ENCODE assay signal across 10 cellular contexts in the genomic region with DNA sequence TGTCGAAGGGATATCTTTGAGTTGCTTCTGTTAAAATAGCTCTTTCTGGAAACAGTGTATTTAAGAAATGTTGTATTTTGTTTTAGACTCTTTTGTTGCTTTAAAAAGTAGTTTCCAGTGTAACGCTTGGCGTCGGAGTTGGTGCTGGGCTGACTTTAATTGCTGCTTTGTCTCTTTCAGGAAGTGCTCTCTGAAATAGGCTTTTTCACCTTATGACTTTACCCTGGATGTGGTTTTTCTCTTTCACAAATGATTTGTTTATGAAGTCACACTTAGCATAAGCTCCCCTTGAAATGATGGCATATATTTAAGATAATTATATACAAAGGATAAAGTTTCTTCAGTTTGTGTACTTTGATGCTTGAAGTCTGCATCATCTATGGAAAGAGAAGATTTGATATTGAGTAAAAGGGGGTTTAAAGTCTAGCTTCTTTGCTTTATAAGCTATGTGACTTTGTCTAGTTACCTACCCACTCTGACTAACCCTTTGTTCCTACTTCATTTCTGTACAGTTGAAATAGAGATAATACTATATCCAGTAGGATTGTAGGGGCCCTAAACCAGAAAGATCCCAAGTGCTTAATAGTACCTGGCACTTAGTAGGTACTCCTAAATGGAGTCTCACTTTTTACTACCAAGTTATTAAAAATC. TPM values are rescaled to one million over a fixed set of nuclear protein-coding genes. Genes with fewer than 3 reads are reported as not detected.
DNase-seq lines count a peak whose midpoint lies in the region; ATAC-seq and TF ChIP-seq lines count a peak whose summit lies in the region.
"Had no signal": no experiment of that assay in that cellular context is flagged by ENCODE, and none has a peak within 500 bp of the region (broad histone marks: within the 10 kb centered on the region; RNA-seq: fewer than 3 reads in every experiment).

A gene with protein sequence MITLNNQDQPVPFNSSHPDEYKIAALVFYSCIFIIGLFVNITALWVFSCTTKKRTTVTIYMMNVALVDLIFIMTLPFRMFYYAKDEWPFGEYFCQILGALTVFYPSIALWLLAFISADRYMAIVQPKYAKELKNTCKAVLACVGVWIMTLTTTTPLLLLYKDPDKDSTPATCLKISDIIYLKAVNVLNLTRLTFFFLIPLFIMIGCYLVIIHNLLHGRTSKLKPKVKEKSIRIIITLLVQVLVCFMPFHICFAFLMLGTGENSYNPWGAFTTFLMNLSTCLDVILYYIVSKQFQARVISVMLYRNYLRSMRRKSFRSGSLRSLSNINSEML (minus strand): TSS at position 170 of the 651 bp plus-strand sequence. CDS start 2,507 bp downstream, outside the sequence.

- no peak within 1 kb of the TSS for H4K8ac ChIP-seq in IMR-90 (ENCODE audit: low read depth in 2 of 2, low read length in 2 of 2)

- TF ChIP-seq CTCF in GM13976 (IDR thresholded peaks at IDR 0.05; ENCODE audit: borderline replicate concordance, control extremely low read depth, extremely low read depth, insufficient read depth, missing control alignments) (no peak), IMR-90 (conservative IDR thresholded peaks at IDR 0.05; ENCODE audit: low read depth, low read length) (no peak), osteoblast (IDR thresholded peaks at IDR 0.05; ENCODE audit: extremely low read depth, low read depth, low read length) (no peak)

- H3K4me3 ChIP-seq in IMR-90 (ENCODE audit: insufficient read depth, low read depth, low read length): no peak within 1 kb of the TSS
- H3K4me3 ChIP-seq in right cardiac atrium (ENCODE audit: low read length): no peak within 1 kb of the TSS
- no peak within 1 kb of the TSS for H3K4me3 ChIP-seq in osteoblast (ENCODE audit: insufficient read depth, low read length)

- H3K9me3 ChIP-seq in IMR-90 (ENCODE audit: control insufficient read depth, insufficient read depth, low read length): no peaks in the 10 kb centered on the region
- H3K9me3 ChIP-seq in right cardiac atrium (ENCODE audit: control insufficient read depth, low read length): no peaks in the 10 kb centered on the region
- no peaks in the 10 kb centered on the region for H3K9me3 ChIP-seq in osteoblast (ENCODE audit: low read depth, low read length)

- POLR2A ChIA-PET in IMR-90 (lab: Charles Lee; ENCODE audit: unreplicated experiment): no interaction called here

- no peak within 1 kb of the TSS for H3K14ac ChIP-seq in IMR-90 (replicated peaks; ENCODE audit: low read depth, low read length)

- H3K4me2 ChIP-seq in IMR-90 (ENCODE audit: low read depth, low read length) (peak within 1 kb of the TSS; percentile 51; the same call in 1 of the 2 replicates), osteoblast (ENCODE audit: insufficient read depth, low read length) (no peak within 1 kb of the TSS)

- H2BK120ac ChIP-seq in IMR-90 (ENCODE audit: low read depth, low read length): no peak within 1 kb of the TSS

- no peak within 1 kb of the TSS for H2BK20ac ChIP-seq in IMR-90 (ENCODE audit: low read depth, low read length)

- peak within 1 kb of the TSS; percentile 31; the same call in 1 of the 2 replicates for H3K18ac ChIP-seq in IMR-90 (ENCODE audit: low read depth, low read length)

- WGBS in IMR-90 (ENCODE audit: extremely low coverage in 2 of 2, insufficient read length in 1 of 2), 2 experiments: 80% methylated on average over 1 of the region's 4 CpGs; no CpG with 5 or more reads in 1 of the 2 experiments
- WGBS in right cardiac atrium: 72% methylated on average over 4 of the region's 4 CpGs

- H3K56ac ChIP-seq in IMR-90 (ENCODE audit: extremely low read depth, insufficient read depth, low read length): no peak within 1 kb of the TSS

- H3K27ac ChIP-seq in IMR-90 (ENCODE audit: insufficient read depth, low read length): no peak within 1 kb of the TSS
- H3K27ac ChIP-seq in right cardiac atrium (ENCODE audit: low read length): no peak within 1 kb of the TSS
- no peak within 1 kb of the TSS for H3K27ac ChIP-seq in osteoblast (ENCODE audit: low read depth, low read length)

- intact Hi-C loops in IMR-90 (cut with micrococcal nuclease): loop anchor here (1.0 to 5.0 kb wide), 2 partner anchors 40 to 56 kb away; a partner anchor contains a TSS
- intact Hi-C loops in right cardiac atrium (cut with DNase I): no loop called here

- H3K23ac ChIP-seq in IMR-90 (ENCODE audit: low read depth, low read length): no peak within 1 kb of the TSS

- TF ChIP-seq RAD21 in IMR-90 (IDR thresholded peaks at IDR 0.05; ENCODE audit: low read length): no peak

- no peak within 1 kb of the TSS; the same call in 1 of the 2 replicates for H4K5ac ChIP-seq in IMR-90 (ENCODE audit: low read depth, low read length)

- CTCF ChIA-PET in IMR-90 (lab: Yijun Ruan, JAX): interaction anchor here (0.6 to 1.1 kb wide), 3 partner anchors 15 to 178 kb away, joined by 3 to 4 read pairs (median 3); no protein-coding TSS in a partner anchor

- dilution Hi-C loops in IMR-90 (cut with HindIII; ENCODE audit: low sequenced_read_pairs, unreplicated experiment): no loop called here

- no TSS peak for BruUV-seq in IMR-90 (replicated peaks; lab: Mats Ljungman, UMichigan)

- no peak within 1 kb of the TSS for H2AK5ac ChIP-seq in IMR-90 (ENCODE audit: low read depth, low read length)

- H3K4me1 ChIP-seq in IMR-90 (ENCODE audit: control insufficient read depth, insufficient read depth, low read length) (peaks cover 4% of the 10 kb centered on the region; the same call in 1 of the 2 replicates), right cardiac atrium (ENCODE audit: control insufficient read depth, insufficient read depth, low read length) (no peaks in the 10 kb centered on the region), osteoblast (ENCODE audit: insufficient read depth, low read length) (peaks cover 13% of the 10 kb centered on the region)

- ATAC-seq in GM21529 (IDR thresholded peaks at IDR 0.05; ENCODE audit: unreplicated experiment): peak; percentile 96
- peak; percentile 59 for ATAC-seq in IMR-90 (ENCODE audit: low read depth)
- ATAC-seq in right cardiac atrium: no peak
- ATAC-seq: HCT116 had no signal

- H3K4ac ChIP-seq in IMR-90 (ENCODE audit: low read depth, low read length): no peak within 1 kb of the TSS

- no peak within 1 kb of the TSS for H2AK9ac ChIP-seq in IMR-90 (replicated peaks; ENCODE audit: low read depth, low read length, poor library complexity)

- H4K20me1 ChIP-seq in IMR-90 (ENCODE audit: insufficient read depth, low read length) (no peaks in the 10 kb centered on the region; the same call in 1 of the 2 replicates), osteoblast (ENCODE audit: insufficient read depth, low read length) (peaks cover 2% of the 10 kb centered on the region)

- no peak within 1 kb of the TSS for H4K91ac ChIP-seq in IMR-90 (ENCODE audit: insufficient read depth, low read depth, low read length)

- H3K79me1 ChIP-seq in IMR-90 (ENCODE audit: low read depth in 1 of 2, low read length in 2 of 2): peaks cover 3 to 4% of the 10 kb centered on the region in 2 experiments; a peak in 2 of 4 replicates

- in situ Hi-C loops in GM13976 (cut with MboI; ENCODE audit: low sequenced_read_pairs, unreplicated experiment) (no loop called here), IMR-90 (cut with MboI; ENCODE audit: low sequenced_read_pairs) (no loop called here)

- H3K27me3 ChIP-seq in IMR-90 (ENCODE audit: control insufficient read depth, insufficient read depth, low read length) (no peaks in the 10 kb centered on the region), right cardiac atrium (ENCODE audit: control insufficient read depth, insufficient read depth) (no peaks in the 10 kb centered on the region), osteoblast (ENCODE audit: insufficient read depth, low read length) (no peaks in the 10 kb centered on the region)

- no peak for TF ChIP-seq POLR2A in IMR-90 (IDR thresholded peaks at IDR 0.05; ENCODE audit: low read depth, low read length)

- H2BK5ac ChIP-seq in IMR-90 (ENCODE audit: low read depth, low read length, poor library complexity, severe bottlenecking): no peak within 1 kb of the TSS

- H3K36me3 ChIP-seq in IMR-90 (ENCODE audit: control insufficient read depth, insufficient read depth, low read length) (peaks cover 9% of the 10 kb centered on the region), osteoblast (ENCODE audit: insufficient read depth, low read length) (peaks cover 6% of the 10 kb centered on the region)

- DNase-seq in GM13976 (ENCODE audit: low spot score) (peak; percentile 47), IMR-90 (peak; percentile 24), right cardiac atrium (no peak), osteoblast (ENCODE audit: insufficient read length, low spot score, missing footprints) (no peak), HCEC 1CT (no peak), Ammon's horn (ENCODE audit: low spot score) (no peak)
- DNase-seq in central memory CD4-positive, alpha-beta T cell: peak; percentile 62

- H2AFZ ChIP-seq in IMR-90 (replicated peaks; ENCODE audit: low read length, poor library complexity): no peak within 1 kb of the TSS
- no peak within 1 kb of the TSS for H2AFZ ChIP-seq in osteoblast (ENCODE audit: low read length)

- no peaks in the 10 kb centered on the region for H3K79me2 ChIP-seq in osteoblast (ENCODE audit: insufficient read depth, low read length)

- no peak within 1 kb of the TSS for H3K9ac ChIP-seq in IMR-90 (ENCODE audit: low read depth, low read length)

- no peak within 1 kb of the TSS for H2BK15ac ChIP-seq in IMR-90 (ENCODE audit: low read depth, low read length)

- peaks cover 3% of the 10 kb centered on the region; the same call in 1 of the 2 replicates for H3K9me1 ChIP-seq in IMR-90 (ENCODE audit: insufficient read depth, low read length)

TF ChIP-seq in IMR-90, 13 proteins besides CTCF, POLR2A, EP300 and RAD21 (continues in another document):
- TF ChIP-seq BHLHE40 (IDR thresholded peaks at IDR 0.05; ENCODE audit: low read depth, low read length): no peak
- no peak for TF ChIP-seq RCOR1 (IDR thresholded peaks at IDR 0.05; ENCODE audit: insufficient replicate concordance, low read length)
- no peak for TF ChIP-seq CEBPB (IDR thresholded peaks at IDR 0.05; ENCODE audit: low read depth, low read length)
- no peak for TF ChIP-seq FOS (IDR thresholded peaks at IDR 0.05; ENCODE audit: low read depth, low read length)
- TF ChIP-seq, protein P1, sequence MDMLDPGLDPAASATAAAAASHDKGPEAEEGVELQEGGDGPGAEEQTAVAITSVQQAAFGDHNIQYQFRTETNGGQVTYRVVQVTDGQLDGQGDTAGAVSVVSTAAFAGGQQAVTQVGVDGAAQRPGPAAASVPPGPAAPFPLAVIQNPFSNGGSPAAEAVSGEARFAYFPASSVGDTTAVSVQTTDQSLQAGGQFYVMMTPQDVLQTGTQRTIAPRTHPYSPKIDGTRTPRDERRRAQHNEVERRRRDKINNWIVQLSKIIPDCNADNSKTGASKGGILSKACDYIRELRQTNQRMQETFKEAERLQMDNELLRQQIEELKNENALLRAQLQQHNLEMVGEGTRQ (IDR thresholded peaks at IDR 0.05; ENCODE audit: low read depth, low read length): no peak
- TF ChIP-seq MAZ (IDR thresholded peaks at IDR 0.05; ENCODE audit: borderline replicate concordance, low read depth, low read length): no peak

RNA-seq across cellular contexts. Expression of the gene that starts here (rescaled TPM):
- total RNA-seq in IMR-90 (2012; rRNA removed) (not detected in 2 replicates), right cardiac atrium (under 1 TPM in 2 of 4 donors, not detected in 2; 0.21 to 0.37 TPM), osteoblast (under 0.01 TPM in 1 of 2 replicates, not detected in the other)
- polyA plus RNA-seq in IMR-90 (2012; rRNA removed) (not detected in 2 replicates), right cardiac atrium (not detected)
- polyA plus RNA-seq in IMR-90 (2012; cell fraction: cytosol; rRNA removed): not detected in 2 replicates
- not detected in 2 replicates for polyA plus RNA-seq in IMR-90 (2012; cell fraction: nucleus; rRNA removed; ENCODE audit: low replicate concordance)
- total RNA-seq: bronchial epithelial cell had no signal

Comparison
In these comparisons a context has a peak if more than half of its experiments do, and no peak if none do; other contexts are left out.
1. Peak in DNase-seq, ATAC-seq and H3K4me2 ChIP-seq in IMR-90; RNA of the gene not detected or under 1 TPM.
2. DNase-seq: peak in GM13976 (single experiment) and central memory CD4-positive, alpha-beta T cell (single experiment); none in right cardiac atrium (0 of 3), osteoblast (single experiment), HCEC 1CT (single experiment) and Ammon's horn (single experiment).